24 cellular contexts compared by ENCODE assay signal in the genomic region with DNA sequence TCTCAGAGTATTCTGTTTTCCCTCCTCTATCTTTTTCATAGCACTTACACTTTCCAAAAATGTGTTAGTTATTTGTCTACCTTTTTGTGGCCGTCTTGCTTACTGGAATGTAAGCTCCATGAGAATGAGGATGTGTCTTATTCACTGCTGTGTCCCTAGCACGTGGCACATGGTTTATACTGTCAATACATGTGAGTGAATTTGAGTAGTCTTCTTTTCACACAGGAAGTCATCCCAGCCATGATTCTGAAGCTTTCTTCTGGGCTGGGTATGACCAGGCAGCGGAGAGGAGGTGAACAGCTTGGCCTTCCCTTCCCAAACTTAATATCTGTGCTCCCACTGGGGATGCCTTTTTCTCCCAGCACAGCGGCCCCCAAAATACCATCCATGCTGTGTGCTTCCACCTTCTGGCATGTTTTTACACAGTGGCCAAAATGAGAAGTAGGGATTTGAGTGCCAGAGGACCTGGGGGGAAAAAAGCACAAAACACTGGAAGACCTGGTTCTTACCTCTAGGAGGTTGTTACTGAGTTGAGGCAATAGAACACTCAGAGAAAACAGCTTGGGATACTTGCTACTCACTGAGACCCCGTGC. TPM values are rescaled to one million over a fixed set of nuclear protein-coding genes. Genes with fewer than 3 reads are reported as not detected.
DNase-seq lines count a peak whose midpoint lies in the region; ATAC-seq, FAIRE-seq and TF ChIP-seq lines count a peak whose summit lies in the region.
"Had no signal": no experiment of that assay in that cellular context is flagged by ENCODE, and none has a peak within 500 bp of the region (broad histone marks: within the 10 kb centered on the region; RNA-seq: fewer than 3 reads in every experiment).

No MANE protein-coding gene starts in this region.

- POLR2A ChIA-PET in MCF 10A (lab: Yijun Ruan, JAX): interaction anchor here (1.3 to 15.5 kb wide), 2 partner anchors 8 to 47 kb away, joined by 3 to 283 read pairs; partner anchors contain the start of gene PLEKHG3

- no peak overlapping the region for H3K4me3 Mint-ChIP-seq in MCF 10A (ENCODE audit: unreplicated experiment)

- ATAC-seq in HG03432 (IDR thresholded peaks at IDR 0.05; ENCODE audit: unreplicated experiment): no peak

- H3K36me3 Mint-ChIP-seq in MCF 10A (ENCODE audit: insufficient read depth, unreplicated experiment): peaks cover 15% of the 10 kb centered on the region

- no peak for TF ChIP-seq POLR2A in breast epithelium (IDR thresholded peaks at IDR 0.05)

- DNase-seq in breast epithelium (ENCODE audit: low spot score in 2 of 2): peak in 1 of 2 donors; percentile 2
- DNase-seq in MCF 10A (ENCODE audit: unreplicated experiment): no peak
- peak; percentile 49 for DNase-seq in islet precursor cell
- no peak for DNase-seq in frontal cortex (ENCODE audit: low spot score in 2 of 2)
- no peak for DNase-seq in DMS153 (lab: John Stamatoyannopoulos, UW)
- DNase-seq in EL: no peak
- DNase-seq: activated CD4-positive, alpha-beta T cell treated with anti-CD3 and anti-CD28 coated beads for 1 hour; activated CD8-positive, alpha-beta memory T cell treated with anti-CD3 and anti-CD28 coated beads, Interleukin-2, amount 50 U/mL, for 48 hours; activated naive CD4-positive, alpha-beta T cell treated with Interleukin-2 at 50 U/mL for 16 hours; cortex of kidney; DMS79 treated with DMSO at 0.1 percent for 48 hours; KG1; NCI-H1092 treated with DMSO at 0.1 percent for 48 hours; NCI-H524 treated with DMSO at 0.1 percent for 48 hours; stimulated activated CD4-positive, alpha-beta T cell treated with anti-CD3 and anti-CD28 coated beads, Interleukin-2, amount 100 ng/mL, for 24 hours; T-helper 9 cell had no signal

- intact Hi-C loops in breast epithelium (cut with DNase I; ENCODE audit: low total_unique reads): no loop called here
- intact Hi-C loops in MCF 10A (cut with micrococcal nuclease): no loop called here

- no peaks in the 10 kb centered on the region for H3K36me3 ChIP-seq in breast epithelium
- no peaks in the 10 kb centered on the region for H3K36me3 ChIP-seq in parathyroid adenoma (ENCODE audit: control insufficient read depth, insufficient read depth, low read length)
- H3K36me3 ChIP-seq: right atrium auricular region had no signal

- no peak for FAIRE-seq in frontal cortex (lab: Jason Lieb, UNC)
- FAIRE-seq: A204.1, astrocyte had no signal

- H3K27me3 Mint-ChIP-seq in MCF 10A (ENCODE audit: insufficient read depth, unreplicated experiment): no peaks in the 10 kb centered on the region

- BruUV-seq in MCF 10A (replicated peaks; lab: Mats Ljungman, UMichigan): no TSS peak

- CTCF ChIA-PET in MCF 10A (lab: Yijun Ruan, JAX): interaction anchor here (0.6 kb wide), 2 partner anchors 43 to 862 kb away, joined by 3 read pairs; no protein-coding TSS in a partner anchor

- no peak overlapping the region for H3K27ac Mint-ChIP-seq in MCF 10A (ENCODE audit: low read depth, unreplicated experiment)

- peaks cover 8% of the 10 kb centered on the region for H3K9me3 Mint-ChIP-seq in MCF 10A (ENCODE audit: unreplicated experiment)

- H3K9ac ChIP-seq in parathyroid adenoma: no peak overlapping the region
- H3K9ac ChIP-seq: BLaER1 treated with 17β-estradiol and CSF1 and Interleukin-3, amounts not matched to agents 10 nM and 100 nM had no signal

- no peak overlapping the region for H3K4me2 ChIP-seq in parathyroid adenoma (ENCODE audit: low read length)

- H3K4me1 ChIP-seq in breast epithelium (peaks cover 6 to 26% of the 10 kb centered on the region in 2 donors), parathyroid adenoma (peaks cover 35% of the 10 kb centered on the region)

- H3K27ac ChIP-seq in breast epithelium (peak overlapping the region; percentile 89 to 93), parathyroid adenoma (peak overlapping the region; percentile 78)
- H3K27ac ChIP-seq: BLaER1 treated with 17β-estradiol and CSF1 and Interleukin-3, amounts not matched to agents 10 nM and 100 nM had no signal

- no peak overlapping the region for H3K4me3 ChIP-seq in breast epithelium
- H3K4me3 ChIP-seq in parathyroid adenoma (ENCODE audit: low read depth, low read length): no peak overlapping the region
- H3K4me3 ChIP-seq: BLaER1 treated with 17β-estradiol and CSF1 and Interleukin-3, amounts not matched to agents 10 nM and 100 nM; lung had no signal

- H3K79me2 ChIP-seq in parathyroid adenoma: peaks cover 71% of the 10 kb centered on the region

- H2AFZ ChIP-seq in parathyroid adenoma: no peak overlapping the region

- H3K27me3 ChIP-seq in breast epithelium (no peaks in the 10 kb centered on the region), parathyroid adenoma (ENCODE audit: control insufficient read depth, insufficient read depth, low read length) (no peaks in the 10 kb centered on the region)
- H3K27me3 ChIP-seq: BLaER1 treated with 17β-estradiol and CSF1 and Interleukin-3, amounts not matched to agents 10 nM and 100 nM; right atrium auricular region had no signal

- TF ChIP-seq CTCF in breast epithelium (IDR thresholded peaks at IDR 0.05) (no peak), MCF 10A (IDR thresholded peaks at IDR 0.05; ENCODE audit: unreplicated experiment) (no peak), parathyroid adenoma (IDR thresholded peaks at IDR 0.05) (no peak)

- H3K9me3 ChIP-seq in breast epithelium (peaks cover 0 to 16% of the 10 kb centered on the region in 2 donors), parathyroid adenoma (ENCODE audit: control insufficient read depth, low read length) (no peaks in the 10 kb centered on the region)

- H3K4me1 Mint-ChIP-seq in MCF 10A (ENCODE audit: insufficient read depth, unreplicated experiment): peaks cover 50% of the 10 kb centered on the region

RNA-seq across cellular contexts. Expression of gene PLEKHG3, which starts 10.3 kb away (rescaled TPM):
- 10 to 100 TPM; 18.7 to 31.5 (median 30.3) TPM for total RNA-seq in breast epithelium
- total RNA-seq in MCF 10A (2022): 52.9 and 72.8 TPM in 2 replicates
- total RNA-seq in frontal cortex: 7.3 TPM
- total RNA-seq: OCI-LY7 had no signal
